16 cellular contexts compared by ENCODE assay signal in the genomic region with DNA sequence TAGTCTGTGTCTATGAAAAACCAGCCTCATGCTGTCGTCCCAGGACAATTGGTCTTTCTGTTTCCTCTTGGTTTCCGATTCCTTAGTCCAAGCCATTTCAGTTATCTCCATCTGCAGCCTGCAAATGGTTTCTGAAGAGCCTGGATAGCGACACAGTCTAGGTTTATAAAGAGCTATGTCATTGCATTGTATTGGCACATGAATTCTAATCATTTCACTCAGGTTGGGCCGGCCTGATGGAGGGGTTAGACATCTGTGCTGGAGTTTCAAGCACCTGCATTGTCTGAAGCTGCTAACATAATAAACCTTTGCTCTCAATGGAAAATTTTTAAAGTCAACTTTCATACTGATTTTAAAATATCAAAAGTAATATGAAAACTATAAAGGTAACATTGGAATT.
"Had no signal": no experiment of that assay in that cellular context is flagged by ENCODE, and none has a peak within 500 bp of the region (broad histone marks: within the 10 kb centered on the region; RNA-seq: fewer than 3 reads in every experiment).

No MANE protein-coding gene starts in this region.

- H3K9me3 ChIP-seq: mucosa of descending colon, pancreas, prostate gland, suprapubic skin, thyroid gland, uterus had no signal

- H3K4me1 ChIP-seq: pancreas, prostate gland, suprapubic skin, thyroid gland, uterus had no signal

- H3K27ac ChIP-seq: coronary artery, hepatocyte, pancreas, prostate gland, suprapubic skin, thyroid gland, uterus had no signal

- H3K36me3 ChIP-seq: pancreas, prostate gland, suprapubic skin, thyroid gland, uterus had no signal

- H3K4me3 ChIP-seq: coronary artery, hepatocyte, mucosa of descending colon, pancreas, prostate gland, smooth muscle cell, suprapubic skin, thyroid gland, uterus had no signal

- H3K27me3 ChIP-seq: hepatocyte, pancreas, suprapubic skin, thyroid gland, uterus had no signal

- DNase-seq: effector CD8-positive, alpha-beta T cell; left colon; left ventricle myocardium superior; mucosa of descending colon; occipital lobe; pancreas; retina; stimulated activated CD4-positive, alpha-beta T cell treated with anti-CD3 and anti-CD28 coated beads, Interleukin-2, amount 100 ng/mL, for 48 hours; stimulated activated naive CD8-positive, alpha-beta T cell treated with anti-CD3 and anti-CD28 coated beads, Interleukin-15, Interleukin-2, amounts not matched to agents 100 U/mL and 50 U/mL, for 24 hours; thyroid gland; uterus had no signal
